ENCODE assay signal across 23 cellular contexts in genomic region chr2:215825709-215826108, GRCh38.
"Had no signal": no experiment of that assay in that cellular context is flagged by ENCODE, and none has a peak within 500 bp of the region (broad histone marks: within the 10 kb centered on the region; RNA-seq: fewer than 3 reads in every experiment).

No MANE protein-coding gene starts in this region.

- H3K27me3 Mint-ChIP-seq: activated naive CD8-positive, alpha-beta T cell treated with anti-CD3 and anti-CD28 coated beads for 36 hours; activated T-cell treated with anti-CD3 and anti-CD28 coated beads, Interleukin-2, amount 50 U/mL, for 24 hours had no signal

- H3K27ac ChIP-seq: heart left ventricle, prostate gland, uterus had no signal

- ATAC-seq: activated CD8-positive, alpha-beta memory T cell treated with anti-CD3 and anti-CD28 coated beads, Interleukin-2, amount 10 ng/mL, durations not matched to agents 7 days and 5 days; effector memory CD8-positive, alpha-beta T cell; heart left ventricle; left colon; mucosa of descending colon; natural killer cell had no signal

- DNase-seq: activated CD4-positive, alpha-beta T cell treated with anti-CD3 and anti-CD28 coated beads, Interleukin-2, amount 50 U/mL, for 4 hours; activated CD4-positive, CD25-positive, alpha-beta regulatory T cell treated with anti-CD3 and anti-CD28 coated beads, Interleukin-2, amount 50 U/mL, for 72 hours; activated CD8-positive, alpha-beta memory T cell treated with anti-CD3 and anti-CD28 coated beads, Interleukin-2, amount 10 ng/mL, durations not matched to agents 7 days and 5 days; activated effector memory CD4-positive, alpha-beta T cell treated with anti-CD3 and anti-CD28 coated beads, Interleukin-2, amount 50 U/mL, for 16 hours; activated naive CD8-positive, alpha-beta T cell treated with anti-CD3 and anti-CD28 coated beads for 36 hours; activated T-cell treated with anti-CD3 and anti-CD28 coated beads, Interleukin-2, amount 50 U/mL, for 24 hours; aorta; caudate nucleus; cortex of kidney; effector memory CD8-positive, alpha-beta T cell; heart left ventricle; left colon; mucosa of descending colon; natural killer cell; stimulated activated CD4-positive, alpha-beta T cell treated with anti-CD3 and anti-CD28 coated beads, Interleukin-2, amount 100 ng/mL, for 48 hours; stimulated activated CD8-positive, alpha-beta memory T cell treated with anti-CD3 and anti-CD28 coated beads, Interleukin-4, amount 100 ng/mL, for 48 hours; SW 1271; testis; uterus had no signal

- H3K4me1 ChIP-seq: prostate gland, uterus had no signal

- H3K27me3 ChIP-seq: foreskin keratinocyte, heart left ventricle, testis, uterus had no signal

- H3K36me3 ChIP-seq: heart left ventricle, prostate gland, uterus had no signal

- H3K4me3 Mint-ChIP-seq: activated CD8-positive, alpha-beta memory T cell treated with anti-CD3 and anti-CD28 coated beads, Interleukin-2, amount 10 ng/mL, durations not matched to agents 7 days and 5 days; activated naive CD8-positive, alpha-beta T cell treated with anti-CD3 and anti-CD28 coated beads for 36 hours; activated T-cell treated with anti-CD3 and anti-CD28 coated beads, Interleukin-2, amount 50 U/mL, for 24 hours; effector memory CD8-positive, alpha-beta T cell; natural killer cell; stimulated activated naive CD8-positive, alpha-beta T cell treated with anti-CD3 and anti-CD28 coated beads, Interleukin-15, Interleukin-2, amounts not matched to agents 100 ng/mL and 50 ng/mL, for 24 hours; T-helper 2 cell treated with Interferon-gamma antibody and Interleukin-4, amounts not matched to agents 5 μg/mL and 100 μg/mL, for 36 hours had no signal

- H3K4me3 ChIP-seq: heart left ventricle, mucosa of descending colon, prostate gland, testis, uterus had no signal

- H3K9me3 ChIP-seq: prostate gland, testis, uterus had no signal

- H3K36me3 Mint-ChIP-seq: activated CD8-positive, alpha-beta memory T cell treated with anti-CD3 and anti-CD28 coated beads, Interleukin-2, amount 10 ng/mL, durations not matched to agents 7 days and 5 days; activated naive CD8-positive, alpha-beta T cell treated with anti-CD3 and anti-CD28 coated beads for 36 hours had no signal

- H3K9me3 Mint-ChIP-seq: activated T-cell treated with anti-CD3 and anti-CD28 coated beads, Interleukin-2, amount 50 U/mL, for 24 hours; effector memory CD8-positive, alpha-beta T cell; natural killer cell had no signal

- H3K4me1 Mint-ChIP-seq: activated CD8-positive, alpha-beta memory T cell treated with anti-CD3 and anti-CD28 coated beads, Interleukin-2, amount 10 ng/mL, durations not matched to agents 7 days and 5 days had no signal

- H3K27ac Mint-ChIP-seq: activated CD8-positive, alpha-beta memory T cell treated with anti-CD3 and anti-CD28 coated beads, Interleukin-2, amount 10 ng/mL, durations not matched to agents 7 days and 5 days; activated naive CD8-positive, alpha-beta T cell treated with anti-CD3 and anti-CD28 coated beads for 36 hours; activated T-cell treated with anti-CD3 and anti-CD28 coated beads, Interleukin-2, amount 50 U/mL, for 24 hours; effector memory CD8-positive, alpha-beta T cell; natural killer cell; stimulated activated naive CD8-positive, alpha-beta T cell treated with anti-CD3 and anti-CD28 coated beads, Interleukin-15, Interleukin-2, amounts not matched to agents 100 ng/mL and 50 ng/mL, for 24 hours; T-helper 2 cell treated with Interferon-gamma antibody and Interleukin-4, amounts not matched to agents 5 μg/mL and 100 μg/mL, for 36 hours had no signal
